Comparison of ENCODE assay signal across 8 cellular contexts in the genomic region with DNA sequence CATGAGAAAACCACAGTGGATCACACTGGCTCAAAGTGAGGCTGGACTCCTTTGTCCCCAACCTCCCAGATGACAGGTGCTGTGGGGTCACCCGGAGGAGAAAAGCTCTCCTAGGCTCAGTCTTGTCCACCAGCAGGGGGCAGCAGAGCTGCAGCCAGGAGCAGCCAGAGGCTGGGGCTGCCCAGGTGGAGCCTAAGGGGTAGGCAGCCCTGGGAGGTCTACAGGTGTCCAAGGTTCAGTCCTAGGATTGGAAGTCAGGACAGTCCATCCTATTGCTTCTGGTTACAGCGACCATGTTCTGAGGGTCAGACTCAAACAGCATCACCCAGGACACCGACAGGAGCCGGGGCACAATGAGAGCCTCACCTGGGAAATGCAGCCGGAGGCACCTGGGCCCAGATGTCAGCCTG.
A peak's percentile ranks its signal among the peaks of the same experiment; 100 is the strongest.
DNase-seq lines count a peak whose midpoint lies in the region; ATAC-seq and TF ChIP-seq lines count a peak whose summit lies in the region.

No MANE protein-coding gene starts in this region.

- POLR2A ChIA-PET in activated naive CD8-positive, alpha-beta T cell treated with anti-CD3 and anti-CD28 coated beads, Interleukin-2, amount 10 ng/mL, durations not matched to agents 7 days and 5 days (lab: Charles Lee) = interaction anchor here (0.8 to 1.2 kb wide), 2 partner anchors 67 to 74 kb away, joined by 5 to 6 read pairs; no protein-coding TSS in a partner anchor

- no peak overlapping the region for H3K4me3 Mint-ChIP-seq in activated naive CD8-positive, alpha-beta T cell treated with anti-CD3 and anti-CD28 coated beads, Interleukin-2, amount 10 ng/mL, durations not matched to agents 7 days and 5 days
- no peak overlapping the region for H3K4me3 Mint-ChIP-seq in glutamatergic neuron (ENCODE audit: unreplicated experiment)

- no peaks in the 10 kb centered on the region for H3K36me3 Mint-ChIP-seq in activated naive CD8-positive, alpha-beta T cell treated with anti-CD3 and anti-CD28 coated beads, Interleukin-2, amount 10 ng/mL, durations not matched to agents 7 days and 5 days
- H3K36me3 Mint-ChIP-seq in glutamatergic neuron (ENCODE audit: unreplicated experiment) = no peaks in the 10 kb centered on the region

- peak; percentile 89 for ATAC-seq in activated naive CD8-positive, alpha-beta T cell treated with anti-CD3 and anti-CD28 coated beads, Interleukin-2, amount 10 ng/mL, durations not matched to agents 7 days and 5 days (ENCODE audit: low read depth)
- ATAC-seq in HG02973 (IDR thresholded peaks at IDR 0.05; ENCODE audit: unreplicated experiment) = no peak
- ATAC-seq in HG03565 (IDR thresholded peaks at IDR 0.05; ENCODE audit: unreplicated experiment) = no peak

- no peaks in the 10 kb centered on the region for H3K9me3 Mint-ChIP-seq in activated naive CD8-positive, alpha-beta T cell treated with anti-CD3 and anti-CD28 coated beads, Interleukin-2, amount 10 ng/mL, durations not matched to agents 7 days and 5 days
- H3K9me3 Mint-ChIP-seq in glutamatergic neuron (ENCODE audit: unreplicated experiment) = peaks cover 3% of the 10 kb centered on the region

- peaks cover 3% of the 10 kb centered on the region for H3K4me1 Mint-ChIP-seq in activated naive CD8-positive, alpha-beta T cell treated with anti-CD3 and anti-CD28 coated beads, Interleukin-2, amount 10 ng/mL, durations not matched to agents 7 days and 5 days
- H3K4me1 Mint-ChIP-seq in glutamatergic neuron (ENCODE audit: low read depth, unreplicated experiment) = no peaks in the 10 kb centered on the region

- peaks cover 29% of the 10 kb centered on the region for H3K27me3 Mint-ChIP-seq in activated naive CD8-positive, alpha-beta T cell treated with anti-CD3 and anti-CD28 coated beads, Interleukin-2, amount 10 ng/mL, durations not matched to agents 7 days and 5 days
- H3K27me3 Mint-ChIP-seq in glutamatergic neuron (ENCODE audit: unreplicated experiment) = peaks cover 12% of the 10 kb centered on the region

- in situ Hi-C loops in GM13976 (cut with MboI; ENCODE audit: low sequenced_read_pairs, unreplicated experiment) = loop anchor here (10.0 kb wide), 1 partner anchor 55 kb away; no protein-coding TSS in a partner anchor

- no peak overlapping the region for H3K27ac Mint-ChIP-seq in activated naive CD8-positive, alpha-beta T cell treated with anti-CD3 and anti-CD28 coated beads, Interleukin-2, amount 10 ng/mL, durations not matched to agents 7 days and 5 days
- H3K27ac Mint-ChIP-seq in glutamatergic neuron (ENCODE audit: unreplicated experiment) = no peak overlapping the region

- DNase-seq in GM13976 (ENCODE audit: low spot score) = peak; percentile 57
- peak; percentile 75 for DNase-seq in OCI-M1 (lab: John Stamatoyannopoulos, UW)
- peak; percentile 82 for DNase-seq in activated naive CD8-positive, alpha-beta T cell treated with anti-CD3 and anti-CD28 coated beads, Interleukin-2, amount 10 ng/mL, durations not matched to agents 7 days and 5 days
- DNase-seq in iris pigment epithelial cell (ENCODE audit: low read depth) = peak; percentile 39
- peak; percentile 54 to 63 for DNase-seq in stimulated activated CD4-positive, alpha-beta T cell treated with anti-CD3 and anti-CD28 coated beads, Interleukin-4, amount 100 ng/mL, for 4 hours
- no peak for DNase-seq in glutamatergic neuron

- TF ChIP-seq CTCF in GM13976 (IDR thresholded peaks at IDR 0.05; ENCODE audit: borderline replicate concordance, control extremely low read depth, extremely low read depth, insufficient read depth, missing control alignments) (peak; percentile 70), glutamatergic neuron (IDR thresholded peaks at IDR 0.05; ENCODE audit: partially characterized antibody, unreplicated experiment) (no peak)
